In the genomic region with DNA sequence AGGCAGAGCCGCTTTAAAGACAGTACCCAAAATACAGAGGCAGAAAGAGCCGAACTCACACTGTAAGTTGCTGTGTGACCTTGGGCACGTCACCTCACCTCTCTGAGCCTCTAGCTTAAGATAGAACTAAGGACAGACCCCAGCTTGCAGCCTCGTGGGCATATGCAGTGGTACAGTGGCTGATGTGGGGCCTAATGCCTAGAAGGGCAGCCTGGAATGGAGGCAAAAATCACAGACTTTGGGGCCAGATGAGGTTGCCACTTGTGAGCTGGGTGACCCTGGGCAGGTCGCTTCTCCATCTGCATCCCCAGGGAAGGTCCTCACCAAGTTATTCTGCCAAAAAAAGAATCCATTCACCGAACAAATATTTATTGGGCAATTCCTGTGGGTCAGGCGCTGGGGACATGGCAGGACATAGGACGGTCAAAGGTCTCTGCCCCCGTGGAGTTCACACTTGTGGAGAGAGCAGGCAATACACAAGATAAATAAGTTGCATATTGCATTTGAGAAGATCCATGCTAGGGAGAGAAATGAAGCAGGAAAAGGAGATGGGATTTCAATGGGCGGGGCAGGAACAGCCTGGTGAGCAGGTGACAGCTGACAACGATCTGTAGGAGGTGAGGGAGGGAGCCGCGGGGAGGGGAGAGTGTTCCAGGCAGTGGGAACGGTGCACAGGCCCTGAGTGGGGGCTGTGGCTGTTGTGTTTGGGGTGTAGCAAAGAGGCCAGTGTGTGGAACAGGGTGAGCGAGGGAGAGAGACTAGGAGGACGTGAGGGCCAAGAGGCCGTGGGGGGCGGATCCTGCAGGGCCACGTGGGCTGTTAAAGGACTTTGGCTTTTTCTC, we compare ENCODE assay signal across 1 cellular context.
TF ChIP-seq lines count a peak whose summit lies in the region.

No MANE protein-coding gene starts in this region.

TF ChIP-seq in HepG2, 621 proteins besides CTCF, POLR2A, EP300 and RAD21 (continued from another document):
- TF ChIP-seq, protein P1, sequence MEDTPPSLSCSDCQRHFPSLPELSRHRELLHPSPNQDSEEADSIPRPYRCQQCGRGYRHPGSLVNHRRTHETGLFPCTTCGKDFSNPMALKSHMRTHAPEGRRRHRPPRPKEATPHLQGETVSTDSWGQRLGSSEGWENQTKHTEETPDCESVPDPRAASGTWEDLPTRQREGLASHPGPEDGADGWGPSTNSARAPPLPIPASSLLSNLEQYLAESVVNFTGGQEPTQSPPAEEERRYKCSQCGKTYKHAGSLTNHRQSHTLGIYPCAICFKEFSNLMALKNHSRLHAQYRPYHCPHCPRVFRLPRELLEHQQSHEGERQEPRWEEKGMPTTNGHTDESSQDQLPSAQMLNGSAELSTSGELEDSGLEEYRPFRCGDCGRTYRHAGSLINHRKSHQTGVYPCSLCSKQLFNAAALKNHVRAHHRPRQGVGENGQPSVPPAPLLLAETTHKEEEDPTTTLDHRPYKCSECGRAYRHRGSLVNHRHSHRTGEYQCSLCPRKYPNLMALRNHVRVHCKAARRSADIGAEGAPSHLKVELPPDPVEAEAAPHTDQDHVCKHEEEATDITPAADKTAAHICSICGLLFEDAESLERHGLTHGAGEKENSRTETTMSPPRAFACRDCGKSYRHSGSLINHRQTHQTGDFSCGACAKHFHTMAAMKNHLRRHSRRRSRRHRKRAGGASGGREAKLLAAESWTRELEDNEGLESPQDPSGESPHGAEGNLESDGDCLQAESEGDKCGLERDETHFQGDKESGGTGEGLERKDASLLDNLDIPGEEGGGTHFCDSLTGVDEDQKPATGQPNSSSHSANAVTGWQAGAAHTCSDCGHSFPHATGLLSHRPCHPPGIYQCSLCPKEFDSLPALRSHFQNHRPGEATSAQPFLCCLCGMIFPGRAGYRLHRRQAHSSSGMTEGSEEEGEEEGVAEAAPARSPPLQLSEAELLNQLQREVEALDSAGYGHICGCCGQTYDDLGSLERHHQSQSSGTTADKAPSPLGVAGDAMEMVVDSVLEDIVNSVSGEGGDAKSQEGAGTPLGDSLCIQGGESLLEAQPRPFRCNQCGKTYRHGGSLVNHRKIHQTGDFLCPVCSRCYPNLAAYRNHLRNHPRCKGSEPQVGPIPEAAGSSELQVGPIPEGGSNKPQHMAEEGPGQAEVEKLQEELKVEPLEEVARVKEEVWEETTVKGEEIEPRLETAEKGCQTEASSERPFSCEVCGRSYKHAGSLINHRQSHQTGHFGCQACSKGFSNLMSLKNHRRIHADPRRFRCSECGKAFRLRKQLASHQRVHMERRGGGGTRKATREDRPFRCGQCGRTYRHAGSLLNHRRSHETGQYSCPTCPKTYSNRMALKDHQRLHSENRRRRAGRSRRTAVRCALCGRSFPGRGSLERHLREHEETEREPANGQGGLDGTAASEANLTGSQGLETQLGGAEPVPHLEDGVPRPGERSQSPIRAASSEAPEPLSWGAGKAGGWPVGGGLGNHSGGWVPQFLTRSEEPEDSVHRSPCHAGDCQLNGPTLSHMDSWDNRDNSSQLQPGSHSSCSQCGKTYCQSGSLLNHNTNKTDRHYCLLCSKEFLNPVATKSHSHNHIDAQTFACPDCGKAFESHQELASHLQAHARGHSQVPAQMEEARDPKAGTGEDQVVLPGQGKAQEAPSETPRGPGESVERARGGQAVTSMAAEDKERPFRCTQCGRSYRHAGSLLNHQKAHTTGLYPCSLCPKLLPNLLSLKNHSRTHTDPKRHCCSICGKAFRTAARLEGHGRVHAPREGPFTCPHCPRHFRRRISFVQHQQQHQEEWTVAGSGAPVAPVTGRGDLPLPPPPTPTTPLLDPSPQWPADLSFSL (CRISPR knock-in tag; IDR thresholded peaks at IDR 0.05), result peak; percentile 84
- TF ChIP-seq, protein P2, sequence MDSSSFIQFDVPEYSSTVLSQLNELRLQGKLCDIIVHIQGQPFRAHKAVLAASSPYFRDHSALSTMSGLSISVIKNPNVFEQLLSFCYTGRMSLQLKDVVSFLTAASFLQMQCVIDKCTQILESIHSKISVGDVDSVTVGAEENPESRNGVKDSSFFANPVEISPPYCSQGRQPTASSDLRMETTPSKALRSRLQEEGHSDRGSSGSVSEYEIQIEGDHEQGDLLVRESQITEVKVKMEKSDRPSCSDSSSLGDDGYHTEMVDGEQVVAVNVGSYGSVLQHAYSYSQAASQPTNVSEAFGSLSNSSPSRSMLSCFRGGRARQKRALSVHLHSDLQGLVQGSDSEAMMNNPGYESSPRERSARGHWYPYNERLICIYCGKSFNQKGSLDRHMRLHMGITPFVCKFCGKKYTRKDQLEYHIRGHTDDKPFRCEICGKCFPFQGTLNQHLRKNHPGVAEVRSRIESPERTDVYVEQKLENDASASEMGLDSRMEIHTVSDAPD (CRISPR knock-in tag; IDR thresholded peaks at IDR 0.05), result peak; percentile 96
- TF ChIP-seq, protein P3, sequence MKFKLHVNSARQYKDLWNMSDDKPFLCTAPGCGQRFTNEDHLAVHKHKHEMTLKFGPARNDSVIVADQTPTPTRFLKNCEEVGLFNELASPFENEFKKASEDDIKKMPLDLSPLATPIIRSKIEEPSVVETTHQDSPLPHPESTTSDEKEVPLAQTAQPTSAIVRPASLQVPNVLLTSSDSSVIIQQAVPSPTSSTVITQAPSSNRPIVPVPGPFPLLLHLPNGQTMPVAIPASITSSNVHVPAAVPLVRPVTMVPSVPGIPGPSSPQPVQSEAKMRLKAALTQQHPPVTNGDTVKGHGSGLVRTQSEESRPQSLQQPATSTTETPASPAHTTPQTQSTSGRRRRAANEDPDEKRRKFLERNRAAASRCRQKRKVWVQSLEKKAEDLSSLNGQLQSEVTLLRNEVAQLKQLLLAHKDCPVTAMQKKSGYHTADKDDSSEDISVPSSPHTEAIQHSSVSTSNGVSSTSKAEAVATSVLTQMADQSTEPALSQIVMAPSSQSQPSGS (CRISPR knock-in tag; IDR thresholded peaks at IDR 0.05), result peak; percentile 90
- TF ChIP-seq SRSF4 (IDR thresholded peaks at IDR 0.05; ENCODE audit: low read depth, low read length, poor library complexity, severe bottlenecking) (no peak), NKX3-1 (CRISPR knock-in tag; IDR thresholded peaks at IDR 0.05) (no peak), KLF9 (CRISPR knock-in tag; IDR thresholded peaks at IDR 0.05; ENCODE audit: low read depth) (peak; percentile 31; the same call in 1 of the 2 replicates), ZNF546 (CRISPR knock-in tag; conservative IDR thresholded peaks at IDR 0.05) (0 out of 2 replicates have a peak, but pooled peaks have one; percentile 32), ZNF724P (CRISPR knock-in tag; IDR thresholded peaks at IDR 0.05; ENCODE audit: borderline replicate concordance) (no peak; the same call in 1 of the 2 replicates), CC2D1A (CRISPR knock-in tag; IDR thresholded peaks at IDR 0.05) (0 out of 2 replicates have a peak, but pooled peaks have one; percentile 84), KDM6A (CRISPR knock-in tag; IDR thresholded peaks at IDR 0.05; ENCODE audit: low read depth) (peak; percentile 91), PPARG (CRISPR knock-in tag; conservative IDR thresholded peaks at IDR 0.05) (peak; percentile 92; the same call in 1 of the 2 replicates), HNRNPL (IDR thresholded peaks at IDR 0.05; ENCODE audit: low read depth, low read length) (no peak; the same call in none of the 2 replicates), HES4 (CRISPR knock-in tag; IDR thresholded peaks at IDR 0.05; ENCODE audit: borderline replicate concordance) (no peak; the same call in 1 of the 2 replicates), NR2F1 (CRISPR knock-in tag; IDR thresholded peaks at IDR 0.05) (peak; percentile 93 to 98), MAF1 (CRISPR knock-in tag; IDR thresholded peaks at IDR 0.05; ENCODE audit: borderline replicate concordance) (no peak), ZNF441 (CRISPR knock-in tag; IDR thresholded peaks at IDR 0.05; ENCODE audit: borderline replicate concordance) (peak; percentile 86), ZFP36L1 (CRISPR knock-in tag; IDR thresholded peaks at IDR 0.05) (no peak), CREB1 (IDR thresholded peaks at IDR 0.05) (peak; percentile 47; the same call in 1 of the 2 replicates), CREB1 (CRISPR knock-in tag; IDR thresholded peaks at IDR 0.05) (peak; percentile 90), ARNT2 (CRISPR knock-in tag; IDR thresholded peaks at IDR 0.05; ENCODE audit: low read depth) (peak; percentile 45), DNMT3B (CRISPR knock-in tag; conservative IDR thresholded peaks at IDR 0.05) (peak; percentile 22; the same call in 1 of the 2 replicates)
- TF ChIP-seq, protein P4, sequence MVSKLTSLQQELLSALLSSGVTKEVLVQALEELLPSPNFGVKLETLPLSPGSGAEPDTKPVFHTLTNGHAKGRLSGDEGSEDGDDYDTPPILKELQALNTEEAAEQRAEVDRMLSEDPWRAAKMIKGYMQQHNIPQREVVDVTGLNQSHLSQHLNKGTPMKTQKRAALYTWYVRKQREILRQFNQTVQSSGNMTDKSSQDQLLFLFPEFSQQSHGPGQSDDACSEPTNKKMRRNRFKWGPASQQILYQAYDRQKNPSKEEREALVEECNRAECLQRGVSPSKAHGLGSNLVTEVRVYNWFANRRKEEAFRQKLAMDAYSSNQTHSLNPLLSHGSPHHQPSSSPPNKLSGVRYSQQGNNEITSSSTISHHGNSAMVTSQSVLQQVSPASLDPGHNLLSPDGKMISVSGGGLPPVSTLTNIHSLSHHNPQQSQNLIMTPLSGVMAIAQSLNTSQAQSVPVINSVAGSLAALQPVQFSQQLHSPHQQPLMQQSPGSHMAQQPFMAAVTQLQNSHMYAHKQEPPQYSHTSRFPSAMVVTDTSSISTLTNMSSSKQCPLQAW (CRISPR knock-in tag; IDR thresholded peaks at IDR 0.05), result peak; percentile 85
- TF ChIP-seq, protein P5, sequence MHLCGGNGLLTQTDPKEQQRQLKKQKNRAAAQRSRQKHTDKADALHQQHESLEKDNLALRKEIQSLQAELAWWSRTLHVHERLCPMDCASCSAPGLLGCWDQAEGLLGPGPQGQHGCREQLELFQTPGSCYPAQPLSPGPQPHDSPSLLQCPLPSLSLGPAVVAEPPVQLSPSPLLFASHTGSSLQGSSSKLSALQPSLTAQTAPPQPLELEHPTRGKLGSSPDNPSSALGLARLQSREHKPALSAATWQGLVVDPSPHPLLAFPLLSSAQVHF (CRISPR knock-in tag; IDR thresholded peaks at IDR 0.05), result no peak
- TF ChIP-seq, protein P6, sequence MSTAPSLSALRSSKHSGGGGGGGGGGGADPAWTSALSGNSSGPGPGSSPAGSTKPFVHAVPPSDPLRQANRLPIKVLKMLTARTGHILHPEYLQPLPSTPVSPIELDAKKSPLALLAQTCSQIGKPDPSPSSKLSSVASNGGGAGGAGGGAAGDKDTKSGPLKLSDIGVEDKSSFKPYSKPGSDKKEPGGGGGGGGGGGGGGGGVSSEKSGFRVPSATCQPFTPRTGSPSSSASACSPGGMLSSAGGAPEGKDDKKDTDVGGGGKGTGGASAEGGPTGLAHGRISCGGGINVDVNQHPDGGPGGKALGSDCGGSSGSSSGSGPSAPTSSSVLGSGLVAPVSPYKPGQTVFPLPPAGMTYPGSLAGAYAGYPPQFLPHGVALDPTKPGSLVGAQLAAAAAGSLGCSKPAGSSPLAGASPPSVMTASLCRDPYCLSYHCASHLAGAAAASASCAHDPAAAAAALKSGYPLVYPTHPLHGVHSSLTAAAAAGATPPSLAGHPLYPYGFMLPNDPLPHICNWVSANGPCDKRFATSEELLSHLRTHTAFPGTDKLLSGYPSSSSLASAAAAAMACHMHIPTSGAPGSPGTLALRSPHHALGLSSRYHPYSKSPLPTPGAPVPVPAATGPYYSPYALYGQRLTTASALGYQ (CRISPR knock-in tag; IDR thresholded peaks at IDR 0.05), result peak; percentile 44; the same call in 1 of the 2 replicates
- TF ChIP-seq, protein P7, sequence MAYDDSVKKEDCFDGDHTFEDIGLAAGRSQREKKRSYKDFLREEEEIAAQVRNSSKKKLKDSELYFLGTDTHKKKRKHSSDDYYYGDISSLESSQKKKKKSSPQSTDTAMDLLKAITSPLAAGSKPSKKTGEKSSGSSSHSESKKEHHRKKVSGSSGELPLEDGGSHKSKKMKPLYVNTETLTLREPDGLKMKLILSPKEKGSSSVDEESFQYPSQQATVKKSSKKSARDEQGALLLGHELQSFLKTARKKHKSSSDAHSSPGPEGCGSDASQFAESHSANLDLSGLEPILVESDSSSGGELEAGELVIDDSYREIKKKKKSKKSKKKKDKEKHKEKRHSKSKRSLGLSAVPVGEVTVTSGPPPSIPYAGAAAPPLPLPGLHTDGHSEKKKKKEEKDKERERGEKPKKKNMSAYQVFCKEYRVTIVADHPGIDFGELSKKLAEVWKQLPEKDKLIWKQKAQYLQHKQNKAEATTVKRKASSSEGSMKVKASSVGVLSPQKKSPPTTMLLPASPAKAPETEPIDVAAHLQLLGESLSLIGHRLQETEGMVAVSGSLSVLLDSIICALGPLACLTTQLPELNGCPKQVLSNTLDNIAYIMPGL (CRISPR knock-in tag; IDR thresholded peaks at IDR 0.05; ENCODE audit: borderline replicate concordance in 1 of 2, low read depth in 1 of 2), result peak; percentile 20 to 69; a peak in 3 of 4 replicates
- TF ChIP-seq, protein P8, sequence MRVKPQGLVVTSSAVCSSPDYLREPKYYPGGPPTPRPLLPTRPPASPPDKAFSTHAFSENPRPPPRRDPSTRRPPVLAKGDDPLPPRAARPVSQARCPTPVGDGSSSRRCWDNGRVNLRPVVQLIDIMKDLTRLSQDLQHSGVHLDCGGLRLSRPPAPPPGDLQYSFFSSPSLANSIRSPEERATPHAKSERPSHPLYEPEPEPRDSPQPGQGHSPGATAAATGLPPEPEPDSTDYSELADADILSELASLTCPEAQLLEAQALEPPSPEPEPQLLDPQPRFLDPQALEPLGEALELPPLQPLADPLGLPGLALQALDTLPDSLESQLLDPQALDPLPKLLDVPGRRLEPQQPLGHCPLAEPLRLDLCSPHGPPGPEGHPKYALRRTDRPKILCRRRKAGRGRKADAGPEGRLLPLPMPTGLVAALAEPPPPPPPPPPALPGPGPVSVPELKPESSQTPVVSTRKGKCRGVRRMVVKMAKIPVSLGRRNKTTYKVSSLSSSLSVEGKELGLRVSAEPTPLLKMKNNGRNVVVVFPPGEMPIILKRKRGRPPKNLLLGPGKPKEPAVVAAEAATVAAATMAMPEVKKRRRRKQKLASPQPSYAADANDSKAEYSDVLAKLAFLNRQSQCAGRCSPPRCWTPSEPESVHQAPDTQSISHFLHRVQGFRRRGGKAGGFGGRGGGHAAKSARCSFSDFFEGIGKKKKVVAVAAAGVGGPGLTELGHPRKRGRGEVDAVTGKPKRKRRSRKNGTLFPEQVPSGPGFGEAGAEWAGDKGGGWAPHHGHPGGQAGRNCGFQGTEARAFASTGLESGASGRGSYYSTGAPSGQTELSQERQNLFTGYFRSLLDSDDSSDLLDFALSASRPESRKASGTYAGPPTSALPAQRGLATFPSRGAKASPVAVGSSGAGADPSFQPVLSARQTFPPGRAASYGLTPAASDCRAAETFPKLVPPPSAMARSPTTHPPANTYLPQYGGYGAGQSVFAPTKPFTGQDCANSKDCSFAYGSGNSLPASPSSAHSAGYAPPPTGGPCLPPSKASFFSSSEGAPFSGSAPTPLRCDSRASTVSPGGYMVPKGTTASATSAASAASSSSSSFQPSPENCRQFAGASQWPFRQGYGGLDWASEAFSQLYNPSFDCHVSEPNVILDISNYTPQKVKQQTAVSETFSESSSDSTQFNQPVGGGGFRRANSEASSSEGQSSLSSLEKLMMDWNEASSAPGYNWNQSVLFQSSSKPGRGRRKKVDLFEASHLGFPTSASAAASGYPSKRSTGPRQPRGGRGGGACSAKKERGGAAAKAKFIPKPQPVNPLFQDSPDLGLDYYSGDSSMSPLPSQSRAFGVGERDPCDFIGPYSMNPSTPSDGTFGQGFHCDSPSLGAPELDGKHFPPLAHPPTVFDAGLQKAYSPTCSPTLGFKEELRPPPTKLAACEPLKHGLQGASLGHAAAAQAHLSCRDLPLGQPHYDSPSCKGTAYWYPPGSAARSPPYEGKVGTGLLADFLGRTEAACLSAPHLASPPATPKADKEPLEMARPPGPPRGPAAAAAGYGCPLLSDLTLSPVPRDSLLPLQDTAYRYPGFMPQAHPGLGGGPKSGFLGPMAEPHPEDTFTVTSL (CRISPR knock-in tag; IDR thresholded peaks at IDR 0.05; ENCODE audit: borderline replicate concordance), result peak; percentile 84
TF ChIP-seq in HepG2: peak in this region for 441.
